In the genomic region with DNA sequence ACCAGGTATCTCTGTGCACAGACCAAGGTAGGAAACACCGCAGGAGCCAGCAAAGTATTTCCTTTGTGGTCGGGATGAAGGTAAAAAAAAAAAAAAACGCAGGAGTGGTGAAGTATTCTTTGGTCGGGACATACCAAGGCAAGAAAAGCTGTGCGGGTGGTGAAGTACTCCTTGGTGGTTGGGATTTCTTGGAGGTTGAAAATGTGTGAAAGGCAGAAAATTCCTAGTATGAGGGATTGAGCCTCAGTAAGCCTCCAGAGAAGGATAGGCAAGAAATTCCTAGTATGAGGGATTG, we compare ENCODE assay signal across 37 cellular contexts.
"Had no signal": no experiment of that assay in that cellular context is flagged by ENCODE, and none has a peak within 500 bp of the region (broad histone marks: within the 10 kb centered on the region; RNA-seq: fewer than 3 reads in every experiment).

No MANE protein-coding gene starts in this region.

- H3K4me3 ChIP-seq: ascending aorta, cardiac muscle cell had no signal

- H3K36me3 Mint-ChIP-seq: activated CD8-positive, alpha-beta memory T cell treated with anti-CD3 and anti-CD28 coated beads, Interleukin-2, amount 10 ng/mL, durations not matched to agents 7 days and 5 days; activated naive CD4-positive, alpha-beta T cell treated with anti-CD3 and anti-CD28 coated beads, Interleukin-2, amount 10 ng/mL, durations not matched to agents 7 days and 5 days; activated naive CD4-positive, alpha-beta T cell treated with anti-CD3 and anti-CD28 coated beads, Interleukin-2, amount 50 U/mL, for 24 hours; activated naive CD8-positive, alpha-beta T cell; activated naive CD8-positive, alpha-beta T cell treated with anti-CD3 and anti-CD28 coated beads, Interleukin-2, amount 10 ng/mL, durations not matched to agents 7 days and 5 days had no signal

- H3K4me1 ChIP-seq: ascending aorta had no signal

- H3K4me3 Mint-ChIP-seq: activated CD4-positive, alpha-beta memory T cell treated with anti-CD3 and anti-CD28 coated beads, Interleukin-2, amount 10 ng/mL, durations not matched to agents 7 days and 5 days; activated CD4-positive, alpha-beta T cell treated with anti-CD3 and anti-CD28 coated beads for 36 hours; activated CD4-positive, alpha-beta T cell treated with anti-CD3 and anti-CD28 coated beads, Interleukin-2, amount 10 ng/mL, durations not matched to agents 7 days and 5 days; activated CD8-positive, alpha-beta memory T cell treated with anti-CD3 and anti-CD28 coated beads, Interleukin-2, amount 10 ng/mL, durations not matched to agents 7 days and 5 days; activated CD8-positive, alpha-beta T cell treated with anti-CD3 and anti-CD28 coated beads, Interleukin-2, amount 10 ng/mL, durations not matched to agents 7 days and 5 days; activated naive CD4-positive, alpha-beta T cell treated with anti-CD3 and anti-CD28 coated beads, Interleukin-2, amount 10 ng/mL, durations not matched to agents 7 days and 5 days; activated naive CD4-positive, alpha-beta T cell treated with anti-CD3 and anti-CD28 coated beads, Interleukin-2, amount 50 U/mL, for 24 hours; activated naive CD8-positive, alpha-beta T cell; activated naive CD8-positive, alpha-beta T cell treated with anti-CD3 and anti-CD28 coated beads, Interleukin-2, amount 10 ng/mL, durations not matched to agents 7 days and 5 days; activated naive CD8-positive, alpha-beta T cell treated with anti-CD3 and anti-CD28 coated beads, Interleukin-2, amount 50 U/mL, for 24 hours; activated T-cell treated with anti-CD3 and anti-CD28 coated beads, Interleukin-2, amount 50 U/mL, for 24 hours; brain; central memory CD8-positive, alpha-beta T cell; T-helper 1 cell treated with Interleukin-12 subunit alpha and Interleukin-12 subunit beta and Interleukin-4 antibody, amounts not matched to agents 30 μg/mL and 1 μg/mL, for 36 hours; T-helper 2 cell treated with Interferon-gamma antibody and Interleukin-4, amounts not matched to agents 5 μg/mL and 100 μg/mL, for 36 hours had no signal

- DNase-seq: activated CD4-positive, alpha-beta memory T cell treated with anti-CD3 and anti-CD28 coated beads, Interleukin-2, amount 10 ng/mL, durations not matched to agents 7 days and 5 days; activated CD4-positive, alpha-beta T cell treated with anti-CD3 and anti-CD28 coated beads for 1 hour; activated CD4-positive, alpha-beta T cell treated with anti-CD3 and anti-CD28 coated beads for 36 hours; activated CD4-positive, alpha-beta T cell treated with anti-CD3 and anti-CD28 coated beads for 48 hours; activated CD4-positive, alpha-beta T cell treated with anti-CD3 and anti-CD28 coated beads, Interleukin-2, amount 10 ng/mL, durations not matched to agents 7 days and 5 days; activated CD4-positive, alpha-beta T cell treated with anti-CD3 and anti-CD28 coated beads, Interleukin-2, amount 50 U/mL, for 48 hours; activated CD4-positive, CD25-positive, alpha-beta regulatory T cell; activated CD8-positive, alpha-beta memory T cell treated with anti-CD3 and anti-CD28 coated beads for 24 hours; activated CD8-positive, alpha-beta memory T cell treated with anti-CD3 and anti-CD28 coated beads, Interleukin-2, amount 10 ng/mL, durations not matched to agents 7 days and 5 days; activated CD8-positive, alpha-beta memory T cell treated with anti-CD3 and anti-CD28 coated beads, Interleukin-2, amount 50 U/mL, for 48 hours; activated CD8-positive, alpha-beta T cell treated with anti-CD3 and anti-CD28 coated beads, Interleukin-2, amount 10 ng/mL, durations not matched to agents 7 days and 5 days; activated effector memory CD4-positive, alpha-beta T cell treated with Interleukin-2 at 50 U/mL for 16 hours; activated gamma-delta T cell; activated naive CD4-positive, alpha-beta T cell treated with anti-CD3 and anti-CD28 coated beads, Interleukin-2, amount 10 ng/mL, durations not matched to agents 7 days and 5 days; activated naive CD4-positive, alpha-beta T cell treated with Interleukin-2 at 50 U/mL for 16 hours; activated naive CD8-positive, alpha-beta T cell treated with anti-CD3 and anti-CD28 coated beads, Interleukin-2, amount 10 ng/mL, durations not matched to agents 7 days and 5 days; activated naive CD8-positive, alpha-beta T cell treated with anti-CD3 and anti-CD28 coated beads, Interleukin-2, amount 50 U/mL, for 24 hours; activated T-cell treated with anti-CD3 and anti-CD28 coated beads, Interleukin-2, amount 50 U/mL, for 24 hours; activated T-cell treated with anti-CD3 and anti-CD28 coated beads, Interleukin-2, amount 50 U/mL, for 48 hours; amygdala; anterior cingulate cortex; caudate nucleus; SW 1271; T-helper 1 cell; T-helper 2 cell; T-helper 9 cell had no signal

- H3K9me3 ChIP-seq: ascending aorta had no signal

- H3K27me3 Mint-ChIP-seq: activated CD4-positive, alpha-beta memory T cell treated with anti-CD3 and anti-CD28 coated beads, Interleukin-2, amount 10 ng/mL, durations not matched to agents 7 days and 5 days; activated CD4-positive, alpha-beta T cell treated with anti-CD3 and anti-CD28 coated beads for 36 hours; activated CD4-positive, alpha-beta T cell treated with anti-CD3 and anti-CD28 coated beads, Interleukin-2, amount 10 ng/mL, durations not matched to agents 7 days and 5 days; activated CD8-positive, alpha-beta memory T cell treated with anti-CD3 and anti-CD28 coated beads, Interleukin-2, amount 10 ng/mL, durations not matched to agents 7 days and 5 days; activated naive CD4-positive, alpha-beta T cell treated with anti-CD3 and anti-CD28 coated beads, Interleukin-2, amount 10 ng/mL, durations not matched to agents 7 days and 5 days; activated naive CD4-positive, alpha-beta T cell treated with anti-CD3 and anti-CD28 coated beads, Interleukin-2, amount 50 U/mL, for 24 hours; activated naive CD8-positive, alpha-beta T cell; activated naive CD8-positive, alpha-beta T cell treated with anti-CD3 and anti-CD28 coated beads, Interleukin-2, amount 10 ng/mL, durations not matched to agents 7 days and 5 days; activated naive CD8-positive, alpha-beta T cell treated with anti-CD3 and anti-CD28 coated beads, Interleukin-2, amount 50 U/mL, for 24 hours; activated T-cell treated with anti-CD3 and anti-CD28 coated beads, Interleukin-2, amount 50 U/mL, for 24 hours; brain; central memory CD8-positive, alpha-beta T cell had no signal

- ATAC-seq: activated CD4-positive, alpha-beta T cell treated with anti-CD3 and anti-CD28 coated beads for 36 hours; activated CD4-positive, CD25-positive, alpha-beta regulatory T cell treated with anti-CD3 and anti-CD28 coated beads, Interleukin-2, amount 50 U/mL, for 24 hours; activated CD8-positive, alpha-beta memory T cell treated with anti-CD3 and anti-CD28 coated beads, Interleukin-2, amount 10 ng/mL, durations not matched to agents 7 days and 5 days; activated CD8-positive, alpha-beta T cell treated with anti-CD3 and anti-CD28 coated beads, Interleukin-2, amount 10 ng/mL, durations not matched to agents 7 days and 5 days; activated naive CD8-positive, alpha-beta T cell treated with anti-CD3 and anti-CD28 coated beads, Interleukin-2, amount 50 U/mL, for 24 hours had no signal

- H3K27me3 ChIP-seq: ascending aorta, cardiac muscle cell had no signal

- H3K36me3 ChIP-seq: ascending aorta, cardiac muscle cell had no signal

- H3K27ac Mint-ChIP-seq: activated CD4-positive, alpha-beta memory T cell treated with anti-CD3 and anti-CD28 coated beads, Interleukin-2, amount 10 ng/mL, durations not matched to agents 7 days and 5 days; activated CD4-positive, alpha-beta T cell treated with anti-CD3 and anti-CD28 coated beads for 36 hours; activated CD4-positive, alpha-beta T cell treated with anti-CD3 and anti-CD28 coated beads, Interleukin-2, amount 10 ng/mL, durations not matched to agents 7 days and 5 days; activated CD8-positive, alpha-beta memory T cell treated with anti-CD3 and anti-CD28 coated beads, Interleukin-2, amount 10 ng/mL, durations not matched to agents 7 days and 5 days; activated CD8-positive, alpha-beta T cell treated with anti-CD3 and anti-CD28 coated beads, Interleukin-2, amount 10 ng/mL, durations not matched to agents 7 days and 5 days; activated naive CD4-positive, alpha-beta T cell treated with anti-CD3 and anti-CD28 coated beads, Interleukin-2, amount 10 ng/mL, durations not matched to agents 7 days and 5 days; activated naive CD4-positive, alpha-beta T cell treated with anti-CD3 and anti-CD28 coated beads, Interleukin-2, amount 50 U/mL, for 24 hours; activated naive CD8-positive, alpha-beta T cell; activated naive CD8-positive, alpha-beta T cell treated with anti-CD3 and anti-CD28 coated beads, Interleukin-2, amount 10 ng/mL, durations not matched to agents 7 days and 5 days; activated naive CD8-positive, alpha-beta T cell treated with anti-CD3 and anti-CD28 coated beads, Interleukin-2, amount 50 U/mL, for 24 hours; activated T-cell treated with anti-CD3 and anti-CD28 coated beads, Interleukin-2, amount 50 U/mL, for 24 hours; activated T-helper 2 cell treated with anti-CD3 and anti-CD28 coated beads, Interferon-gamma antibody, Interleukin-2, Interleukin-4, amounts not matched to agents 10 μg/mL and 5 μg/mL and 100 μg/mL, durations not matched to agents 14 hours and 24 hours and 36 hours; T-helper 1 cell treated with Interleukin-12 subunit alpha and Interleukin-12 subunit beta and Interleukin-4 antibody, amounts not matched to agents 30 μg/mL and 1 μg/mL, for 36 hours; T-helper 2 cell treated with Interferon-gamma antibody and Interleukin-4, amounts not matched to agents 5 μg/mL and 100 μg/mL, for 36 hours had no signal

- H3K27ac ChIP-seq: ascending aorta, cardiac muscle cell, VCaP had no signal

- H3K4me1 Mint-ChIP-seq: activated CD4-positive, alpha-beta memory T cell treated with anti-CD3 and anti-CD28 coated beads, Interleukin-2, amount 10 ng/mL, durations not matched to agents 7 days and 5 days; activated CD4-positive, alpha-beta T cell treated with anti-CD3 and anti-CD28 coated beads for 36 hours; activated CD4-positive, alpha-beta T cell treated with anti-CD3 and anti-CD28 coated beads, Interleukin-2, amount 10 ng/mL, durations not matched to agents 7 days and 5 days; activated CD8-positive, alpha-beta memory T cell treated with anti-CD3 and anti-CD28 coated beads, Interleukin-2, amount 10 ng/mL, durations not matched to agents 7 days and 5 days; activated naive CD4-positive, alpha-beta T cell treated with anti-CD3 and anti-CD28 coated beads, Interleukin-2, amount 10 ng/mL, durations not matched to agents 7 days and 5 days; activated naive CD4-positive, alpha-beta T cell treated with anti-CD3 and anti-CD28 coated beads, Interleukin-2, amount 50 U/mL, for 24 hours; activated naive CD8-positive, alpha-beta T cell treated with anti-CD3 and anti-CD28 coated beads, Interleukin-2, amount 10 ng/mL, durations not matched to agents 7 days and 5 days; activated naive CD8-positive, alpha-beta T cell treated with anti-CD3 and anti-CD28 coated beads, Interleukin-2, amount 50 U/mL, for 24 hours; central memory CD8-positive, alpha-beta T cell had no signal
